ENCODE assay signal across 1 cellular context in the genomic region with DNA sequence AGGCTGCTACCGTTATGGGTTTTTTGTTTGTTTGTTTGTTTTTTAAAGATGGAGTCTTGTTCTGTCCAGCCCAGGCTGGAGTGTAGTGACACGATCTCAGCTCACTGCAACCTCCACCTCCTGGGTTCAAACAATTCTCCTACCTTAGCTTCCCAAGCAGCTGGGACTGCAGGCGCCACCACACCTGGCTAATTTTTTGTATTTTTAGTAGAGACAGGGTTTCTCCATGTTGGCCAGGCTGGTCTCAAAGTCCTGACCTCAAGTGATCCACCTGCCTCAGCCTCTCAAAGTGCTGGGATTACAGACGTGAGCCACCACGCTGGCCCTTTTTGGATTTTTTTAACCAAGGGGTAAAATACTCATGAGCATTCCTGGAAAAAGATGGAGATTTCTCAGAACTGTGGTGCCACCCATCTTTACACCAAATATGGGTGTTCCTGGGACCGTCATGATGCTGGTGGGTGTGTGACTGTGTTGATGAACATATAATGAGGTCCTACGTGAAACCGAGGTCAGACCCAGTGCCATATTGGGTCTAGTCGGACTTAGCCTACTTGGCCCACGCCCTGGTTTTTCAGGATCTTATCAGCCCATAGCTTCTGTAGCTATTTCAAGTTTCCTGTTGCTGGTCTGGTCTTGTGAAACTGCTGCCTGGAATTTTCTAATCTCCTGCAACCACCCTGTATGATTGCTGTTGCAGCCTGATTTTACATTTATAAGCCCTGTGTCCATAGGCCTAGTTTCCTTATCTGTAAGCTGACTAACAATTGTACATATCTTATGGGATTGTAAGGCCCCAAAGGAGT.
TF ChIP-seq lines count a peak whose summit lies in the region.

No MANE protein-coding gene starts in this region.

TF ChIP-seq in K562, 482 proteins besides CTCF, POLR2A, EP300 and RAD21 (continued from another document and continues in another):
- TF ChIP-seq, protein P1, sequence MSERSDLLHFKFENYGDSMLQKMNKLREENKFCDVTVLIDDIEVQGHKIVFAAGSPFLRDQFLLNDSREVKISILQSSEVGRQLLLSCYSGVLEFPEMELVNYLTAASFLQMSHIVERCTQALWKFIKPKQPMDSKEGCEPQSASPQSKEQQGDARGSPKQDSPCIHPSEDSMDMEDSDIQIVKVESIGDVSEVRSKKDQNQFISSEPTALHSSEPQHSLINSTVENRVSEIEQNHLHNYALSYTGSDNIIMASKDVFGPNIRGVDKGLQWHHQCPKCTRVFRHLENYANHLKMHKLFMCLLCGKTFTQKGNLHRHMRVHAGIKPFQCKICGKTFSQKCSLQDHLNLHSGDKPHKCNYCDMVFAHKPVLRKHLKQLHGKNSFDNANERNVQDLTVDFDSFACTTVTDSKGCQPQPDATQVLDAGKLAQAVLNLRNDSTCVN (CRISPR knock-in tag; IDR thresholded peaks at IDR 0.05): peak; percentile 67; the same call in 1 of the 2 replicates
- TF ChIP-seq HDAC1 (IDR thresholded peaks at IDR 0.05): peak; percentile 90 to 95; a peak in 3 of 4 replicates
- TF ChIP-seq MTA2 (IDR thresholded peaks at IDR 0.05; ENCODE audit: low read depth): peak; percentile 97
- peak; percentile 31; the same call in 1 of the 2 replicates for TF ChIP-seq C11orf30 (IDR thresholded peaks at IDR 0.05; ENCODE audit: low read depth)
- TF ChIP-seq NBN (IDR thresholded peaks at IDR 0.05; ENCODE audit: low read depth): peak; percentile 95
- TF ChIP-seq NFE2L1 (tag; IDR thresholded peaks at IDR 0.05; ENCODE audit: borderline replicate concordance, low read depth): no peak
- TF ChIP-seq SUPT5H (IDR thresholded peaks at IDR 0.05): peak; percentile 60
- TF ChIP-seq, protein P2, sequence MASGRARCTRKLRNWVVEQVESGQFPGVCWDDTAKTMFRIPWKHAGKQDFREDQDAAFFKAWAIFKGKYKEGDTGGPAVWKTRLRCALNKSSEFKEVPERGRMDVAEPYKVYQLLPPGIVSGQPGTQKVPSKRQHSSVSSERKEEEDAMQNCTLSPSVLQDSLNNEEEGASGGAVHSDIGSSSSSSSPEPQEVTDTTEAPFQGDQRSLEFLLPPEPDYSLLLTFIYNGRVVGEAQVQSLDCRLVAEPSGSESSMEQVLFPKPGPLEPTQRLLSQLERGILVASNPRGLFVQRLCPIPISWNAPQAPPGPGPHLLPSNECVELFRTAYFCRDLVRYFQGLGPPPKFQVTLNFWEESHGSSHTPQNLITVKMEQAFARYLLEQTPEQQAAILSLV (tag; IDR thresholded peaks at IDR 0.05): peak; percentile 67
- TF ChIP-seq ZKSCAN8 (CRISPR knock-in tag; IDR thresholded peaks at IDR 0.05): peak; percentile 86
- TF ChIP-seq PRDM10 (IDR thresholded peaks at IDR 0.05; ENCODE audit: partially characterized antibody): peak; percentile 59
- TF ChIP-seq ZNF76 (CRISPR knock-in tag; IDR thresholded peaks at IDR 0.05; ENCODE audit: borderline replicate concordance): peak; percentile 57; the same call in 1 of the 2 replicates
- peak; percentile 96 for TF ChIP-seq POLR2AphosphoS2 (IDR thresholded peaks at IDR 0.05; ENCODE audit: low read length)
- peak; percentile 66; the same call in 1 of the 2 replicates for TF ChIP-seq ZNF24 (IDR thresholded peaks at IDR 0.05)
- TF ChIP-seq POLR2B (IDR thresholded peaks at IDR 0.05; ENCODE audit: low read depth, partially characterized antibody): peak; percentile 84
- TF ChIP-seq, protein P3, sequence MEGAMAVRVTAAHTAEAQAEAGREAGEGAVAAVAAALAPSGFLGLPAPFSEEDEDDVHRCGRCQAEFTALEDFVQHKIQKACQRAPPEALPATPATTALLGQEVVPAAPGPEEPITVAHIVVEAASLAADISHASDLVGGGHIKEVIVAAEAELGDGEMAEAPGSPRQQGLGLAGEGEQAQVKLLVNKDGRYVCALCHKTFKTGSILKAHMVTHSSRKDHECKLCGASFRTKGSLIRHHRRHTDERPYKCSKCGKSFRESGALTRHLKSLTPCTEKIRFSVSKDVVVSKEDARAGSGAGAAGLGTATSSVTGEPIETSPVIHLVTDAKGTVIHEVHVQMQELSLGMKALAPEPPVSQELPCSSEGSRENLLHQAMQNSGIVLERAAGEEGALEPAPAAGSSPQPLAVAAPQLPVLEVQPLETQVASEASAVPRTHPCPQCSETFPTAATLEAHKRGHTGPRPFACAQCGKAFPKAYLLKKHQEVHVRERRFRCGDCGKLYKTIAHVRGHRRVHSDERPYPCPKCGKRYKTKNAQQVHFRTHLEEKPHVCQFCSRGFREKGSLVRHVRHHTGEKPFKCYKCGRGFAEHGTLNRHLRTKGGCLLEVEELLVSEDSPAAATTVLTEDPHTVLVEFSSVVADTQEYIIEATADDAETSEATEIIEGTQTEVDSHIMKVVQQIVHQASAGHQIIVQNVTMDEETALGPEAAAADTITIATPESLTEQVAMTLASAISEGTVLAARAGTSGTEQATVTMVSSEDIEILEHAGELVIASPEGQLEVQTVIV (CRISPR knock-in tag; IDR thresholded peaks at IDR 0.05; ENCODE audit: borderline replicate concordance): peak; percentile 52; the same call in 1 of the 2 replicates
- TF ChIP-seq POLR2AphosphoS5 (IDR thresholded peaks at IDR 0.05; ENCODE audit: control insufficient read depth, insufficient read depth, low read depth, low read length): peak; percentile 99
- no peak for TF ChIP-seq PHF20 (IDR thresholded peaks at IDR 0.05; ENCODE audit: partially characterized antibody)
- peak; percentile 29 to 46; a peak in 2 of 4 replicates for TF ChIP-seq MLLT1 (IDR thresholded peaks at IDR 0.05)
- peak; percentile 54 for TF ChIP-seq ZFP36 (IDR thresholded peaks at IDR 0.05; ENCODE audit: low read depth, low read length, partially characterized antibody)
- TF ChIP-seq, protein P4, sequence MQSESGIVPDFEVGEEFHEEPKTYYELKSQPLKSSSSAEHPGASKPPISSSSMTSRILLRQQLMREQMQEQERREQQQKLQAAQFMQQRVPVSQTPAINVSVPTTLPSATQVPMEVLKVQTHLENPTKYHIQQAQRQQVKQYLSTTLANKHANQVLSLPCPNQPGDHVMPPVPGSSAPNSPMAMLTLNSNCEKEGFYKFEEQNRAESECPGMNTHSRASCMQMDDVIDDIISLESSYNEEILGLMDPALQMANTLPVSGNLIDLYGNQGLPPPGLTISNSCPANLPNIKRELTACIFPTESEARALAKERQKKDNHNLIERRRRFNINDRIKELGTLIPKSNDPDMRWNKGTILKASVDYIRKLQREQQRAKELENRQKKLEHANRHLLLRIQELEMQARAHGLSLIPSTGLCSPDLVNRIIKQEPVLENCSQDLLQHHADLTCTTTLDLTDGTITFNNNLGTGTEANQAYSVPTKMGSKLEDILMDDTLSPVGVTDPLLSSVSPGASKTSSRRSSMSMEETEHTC (IDR thresholded peaks at IDR 0.05): peak; percentile 80; the same call in 1 of the 2 replicates
- no peak for TF ChIP-seq ZNF780A (CRISPR knock-in tag; IDR thresholded peaks at IDR 0.05)
- peak; percentile 65 for TF ChIP-seq ZKSCAN1 (IDR thresholded peaks at IDR 0.05; ENCODE audit: low read depth, low read length)
- peak; percentile 99 for TF ChIP-seq GATA2 (CRISPR knock-in tag; IDR thresholded peaks at IDR 0.05)
- peak; percentile 74; the same call in 1 of the 2 replicates for TF ChIP-seq TCF7 (IDR thresholded peaks at IDR 0.05; ENCODE audit: borderline replicate concordance)
- no peak for TF ChIP-seq CCAR2 (IDR thresholded peaks at IDR 0.05; ENCODE audit: low read depth, low read length)
- no peak for TF ChIP-seq DNMT1 (IDR thresholded peaks at IDR 0.05)
- TF ChIP-seq ZNF586 (CRISPR knock-in tag; conservative IDR thresholded peaks at IDR 0.05): 0 out of 2 replicates have a peak, but pooled peaks have one; percentile 21
- TF ChIP-seq ARID1B (IDR thresholded peaks at IDR 0.05): peak; percentile 99
- TF ChIP-seq CHAMP1 (IDR thresholded peaks at IDR 0.05): peak; percentile 95
- 0 out of 2 replicates have a peak, but pooled peaks have one; percentile 55 for TF ChIP-seq TAF7 (tag; IDR thresholded peaks at IDR 0.05)
- TF ChIP-seq PRPF4 (IDR thresholded peaks at IDR 0.05; ENCODE audit: insufficient read depth, low read depth, low read length, poor library complexity, severe bottlenecking): no peak
- TF ChIP-seq TBL1XR1 (IDR thresholded peaks at IDR 0.05; ENCODE audit: low read length in 2 of 2): peak; percentile 99 to 100
- peak; percentile 75 for TF ChIP-seq CREB1 (IDR thresholded peaks at IDR 0.05)
- TF ChIP-seq CREB1 (CRISPR knock-in tag; IDR thresholded peaks at IDR 0.05): peak; percentile 65
- TF ChIP-seq SIN3A (IDR thresholded peaks at IDR 0.05; ENCODE audit: borderline replicate concordance in 2 of 2, control insufficient read depth in 1 of 2, low read depth in 2 of 2, low read length in 2 of 2): peak in 1 of 2 experiments; percentile 19; a peak in 1 of 4 replicates
- peak; percentile 75 for TF ChIP-seq HMGN3 (IDR thresholded peaks at IDR 0.05; ENCODE audit: borderline replicate concordance, extremely low read depth, insufficient read length, low read depth, low read length)
- TF ChIP-seq PTRF (tag; IDR thresholded peaks at IDR 0.05): peak; percentile 71; the same call in 1 of the 2 replicates
- TF ChIP-seq XRCC4 (IDR thresholded peaks at IDR 0.05; ENCODE audit: extremely low read depth, insufficient read depth, insufficient read length): no peak
- 0 out of 2 replicates have a peak, but pooled peaks have one; percentile 4 for TF ChIP-seq TSHZ1 (CRISPR knock-in tag; IDR thresholded peaks at IDR 0.05)
- TF ChIP-seq RAD51 (IDR thresholded peaks at IDR 0.05; ENCODE audit: borderline replicate concordance, low read depth): peak; percentile 52; the same call in 1 of the 2 replicates
